Comparison of ENCODE assay signal across 8 cellular contexts in genomic region chr7:148964510-148965267, GRCh38.
DNase-seq lines count a peak whose midpoint lies in the region; ATAC-seq and TF ChIP-seq lines count a peak whose summit lies in the region.

No MANE protein-coding gene starts in this region.

- H3K4me1 Mint-ChIP-seq in T-helper 17 cell = peaks cover 18% of the 10 kb centered on the region
- peaks cover 30% of the 10 kb centered on the region for H3K4me1 Mint-ChIP-seq in stimulated activated memory B cell treated with anti-CD40 and anti-IgM and Interleukin-4, amounts not matched to agents 10 μg/mL and 1 μg/mL and 100 μg/mL, for 72 hours

- H3K27ac ChIP-seq in gastroesophageal sphincter = peak overlapping the region in 3 of 4 donors; percentile 58 to 70 (median 63)

- H3K27ac Mint-ChIP-seq in T-helper 17 cell = peak overlapping the region; percentile 95
- H3K27ac Mint-ChIP-seq in stimulated activated memory B cell treated with anti-CD40 and anti-IgM and Interleukin-4, amounts not matched to agents 10 μg/mL and 1 μg/mL and 100 μg/mL, for 72 hours = peak overlapping the region; percentile 90

- no peak for TF ChIP-seq EP300 in gastroesophageal sphincter (IDR thresholded peaks at IDR 0.05)

- H3K4me3 ChIP-seq in gastroesophageal sphincter = peak overlapping the region in 1 of 2 donors; percentile 54

- H3K36me3 Mint-ChIP-seq in T-helper 17 cell (ENCODE audit: low read depth) = no peaks in the 10 kb centered on the region
- no peaks in the 10 kb centered on the region for H3K36me3 Mint-ChIP-seq in stimulated activated memory B cell treated with anti-CD40 and anti-IgM and Interleukin-4, amounts not matched to agents 10 μg/mL and 1 μg/mL and 100 μg/mL, for 72 hours

- ATAC-seq in T-helper 17 cell (no peak), gastroesophageal sphincter (no peak), GM21447 (IDR thresholded peaks at IDR 0.05; ENCODE audit: unreplicated experiment) (no peak)
- no peak for ATAC-seq in stimulated activated memory B cell treated with anti-CD40 and anti-IgM and Interleukin-4, amounts not matched to agents 10 μg/mL and 1 μg/mL and 100 μg/mL, for 72 hours

- no peaks in the 10 kb centered on the region for H3K36me3 ChIP-seq in gastroesophageal sphincter

- no peaks in the 10 kb centered on the region for H3K9me3 Mint-ChIP-seq in stimulated activated memory B cell treated with anti-CD40 and anti-IgM and Interleukin-4, amounts not matched to agents 10 μg/mL and 1 μg/mL and 100 μg/mL, for 72 hours

- peak overlapping the region; percentile 84 for H3K4me3 Mint-ChIP-seq in T-helper 17 cell
- peak overlapping the region; percentile 8 for H3K4me3 Mint-ChIP-seq in stimulated activated memory B cell treated with anti-CD40 and anti-IgM and Interleukin-4, amounts not matched to agents 10 μg/mL and 1 μg/mL and 100 μg/mL, for 72 hours

- no peaks in the 10 kb centered on the region for H3K27me3 ChIP-seq in gastroesophageal sphincter

- 40 to 53% methylated on average over 11 to 13 of the region's 15 CpGs for WGBS in gastroesophageal sphincter (ENCODE audit: low coverage in 1 of 2), 2 donors

- no peak for TF ChIP-seq POLR2A in gastroesophageal sphincter (IDR thresholded peaks at IDR 0.05)

- no peaks in the 10 kb centered on the region for H3K27me3 Mint-ChIP-seq in T-helper 17 cell
- H3K27me3 Mint-ChIP-seq in stimulated activated memory B cell treated with anti-CD40 and anti-IgM and Interleukin-4, amounts not matched to agents 10 μg/mL and 1 μg/mL and 100 μg/mL, for 72 hours = no peaks in the 10 kb centered on the region

- DNase-seq in NCI-H748 (lab: John Stamatoyannopoulos, UW; ENCODE audit: unreplicated experiment) (peak; percentile 45), NCI-H748 treated with DMSO at 0.1 percent for 48 hours (lab: John Stamatoyannopoulos, UW) (no peak), T-helper 17 cell (no peak), kidney glomerular epithelial cell (lab: John Stamatoyannopoulos, UW) (no peak), activated gamma-delta T cell treated with Interleukin-2 at 50 U/mL for 16 hours (no peak)

- H3K4me1 ChIP-seq in gastroesophageal sphincter = peaks cover 0 to 38% (median 0%) of the 10 kb centered on the region in 3 donors

- H3K9me3 ChIP-seq in T-helper 17 cell (ENCODE audit: control insufficient read depth, low read length, poor library complexity, severe bottlenecking) (no peaks in the 10 kb centered on the region), gastroesophageal sphincter (no peaks in the 10 kb centered on the region)

- no peak for TF ChIP-seq CTCF in gastroesophageal sphincter (IDR thresholded peaks at IDR 0.05)
